Comparison of ENCODE assay signal across 1 cellular context in genomic region chr10:100024741-100025140, GRCh38.
TF ChIP-seq lines count a peak whose summit lies in the region.

No MANE protein-coding gene starts in this region.

TF ChIP-seq in GM23338, 12 proteins besides CTCF, POLR2A, EP300 and RAD21 (continued from another document):
- no peak for TF ChIP-seq ETS1 (IDR thresholded peaks at IDR 0.05)
- no peak for TF ChIP-seq CREB1 (CRISPR knock-in tag; IDR thresholded peaks at IDR 0.05; ENCODE audit: low read depth)
- no peak for TF ChIP-seq REST (IDR thresholded peaks at IDR 0.05; ENCODE audit: unreplicated experiment)
- no peak for TF ChIP-seq POLR2AphosphoS5 (IDR thresholded peaks at IDR 0.05; ENCODE audit: low read depth)
- TF ChIP-seq ZNF114 (CRISPR knock-in tag; IDR thresholded peaks at IDR 0.05) = no peak
